ENCODE assay signal across 1 cellular context in the genomic region with DNA sequence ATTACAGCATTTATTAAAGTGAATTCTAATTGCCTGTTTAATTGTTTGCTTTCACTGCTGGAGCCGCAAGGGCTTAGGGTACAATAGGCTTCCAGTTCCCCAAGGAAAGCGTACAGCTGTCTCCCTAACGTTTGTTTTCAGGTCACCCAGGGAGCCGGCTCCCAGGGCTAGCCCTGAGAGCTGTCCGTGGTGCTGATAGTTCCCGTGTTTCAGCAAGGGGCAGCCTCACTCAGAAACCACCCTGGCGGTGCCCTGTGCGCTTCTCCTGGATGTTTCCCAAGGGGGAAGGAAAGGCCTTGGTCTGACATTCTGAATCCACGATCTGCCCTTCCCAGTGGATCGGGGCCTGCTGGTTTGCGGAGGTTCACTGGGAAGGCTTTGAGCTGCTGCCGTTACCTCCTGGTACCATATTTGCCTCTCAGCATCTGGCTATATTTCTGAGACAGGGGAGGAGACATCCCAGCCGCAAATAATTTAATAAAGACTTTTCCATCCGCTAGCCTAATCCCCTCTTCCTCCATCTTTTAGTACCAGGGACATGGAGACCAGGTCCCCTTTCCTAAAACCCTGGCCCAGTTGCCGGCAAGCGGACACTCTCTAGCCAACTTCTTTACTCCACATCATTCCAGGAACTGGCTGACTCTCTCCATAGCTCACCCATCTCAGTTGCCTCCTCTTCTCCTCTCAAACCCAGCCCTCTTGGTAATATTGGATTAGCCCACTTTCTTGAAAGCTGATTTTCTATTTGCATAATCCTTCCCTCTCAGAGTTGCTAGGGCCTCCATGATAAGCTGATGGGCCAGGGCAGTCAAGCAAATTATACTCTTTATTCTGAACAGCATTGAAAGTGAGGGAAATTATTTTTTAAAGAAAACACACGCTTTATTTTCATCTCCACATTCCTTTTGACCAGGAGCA.
A peak's percentile ranks its signal among the peaks of the same experiment; 100 is the strongest.
TF ChIP-seq lines count a peak whose summit lies in the region.

No MANE protein-coding gene starts in this region.

TF ChIP-seq in HepG2, 621 proteins besides CTCF, POLR2A, EP300 and RAD21 (continues in another document):
- TF ChIP-seq PRPF4 (IDR thresholded peaks at IDR 0.05; ENCODE audit: low read depth, low read length, poor library complexity, severe bottlenecking) (no peak), ZNF350 (CRISPR knock-in tag; IDR thresholded peaks at IDR 0.05; ENCODE audit: borderline replicate concordance, low read depth) (no peak), MTF1 (CRISPR knock-in tag; IDR thresholded peaks at IDR 0.05) (0 out of 2 replicates have a peak, but pooled peaks have one; percentile 38), ZNF3 (CRISPR knock-in tag; IDR thresholded peaks at IDR 0.05) (no peak), KDM1A (CRISPR knock-in tag; IDR thresholded peaks at IDR 0.05) (no peak), NFE2 (CRISPR knock-in tag; IDR thresholded peaks at IDR 0.05) (no peak), GABPB1 (CRISPR knock-in tag; IDR thresholded peaks at IDR 0.05) (no peak), ZFP37 (CRISPR knock-in tag; IDR thresholded peaks at IDR 0.05; ENCODE audit: borderline replicate concordance) (peak; percentile 77; the same call in 1 of the 2 replicates), ATRX (CRISPR knock-in tag; IDR thresholded peaks at IDR 0.05; ENCODE audit: borderline replicate concordance) (no peak), ZNF558 (CRISPR knock-in tag; IDR thresholded peaks at IDR 0.05; ENCODE audit: borderline replicate concordance) (no peak; the same call in 1 of the 2 replicates), ZNF552 (CRISPR knock-in tag; IDR thresholded peaks at IDR 0.05; ENCODE audit: borderline replicate concordance) (no peak), ZBTB3 (CRISPR knock-in tag; IDR thresholded peaks at IDR 0.05; ENCODE audit: borderline replicate concordance, low read depth) (no peak), ZNF605 (CRISPR knock-in tag; IDR thresholded peaks at IDR 0.05) (peak; percentile 24; the same call in 1 of the 2 replicates), THAP11 (CRISPR knock-in tag; IDR thresholded peaks at IDR 0.05) (0 out of 2 replicates have a peak, but pooled peaks have one; percentile 29), RBAK (CRISPR knock-in tag; IDR thresholded peaks at IDR 0.05) (no peak), SMAD3 (CRISPR knock-in tag; IDR thresholded peaks at IDR 0.05) (0 out of 2 replicates have a peak, but pooled peaks have one; percentile 29), ZNF792 (CRISPR knock-in tag; IDR thresholded peaks at IDR 0.05) (0 out of 2 replicates have a peak, but pooled peaks have one; percentile 44)
- TF ChIP-seq, protein P1, sequence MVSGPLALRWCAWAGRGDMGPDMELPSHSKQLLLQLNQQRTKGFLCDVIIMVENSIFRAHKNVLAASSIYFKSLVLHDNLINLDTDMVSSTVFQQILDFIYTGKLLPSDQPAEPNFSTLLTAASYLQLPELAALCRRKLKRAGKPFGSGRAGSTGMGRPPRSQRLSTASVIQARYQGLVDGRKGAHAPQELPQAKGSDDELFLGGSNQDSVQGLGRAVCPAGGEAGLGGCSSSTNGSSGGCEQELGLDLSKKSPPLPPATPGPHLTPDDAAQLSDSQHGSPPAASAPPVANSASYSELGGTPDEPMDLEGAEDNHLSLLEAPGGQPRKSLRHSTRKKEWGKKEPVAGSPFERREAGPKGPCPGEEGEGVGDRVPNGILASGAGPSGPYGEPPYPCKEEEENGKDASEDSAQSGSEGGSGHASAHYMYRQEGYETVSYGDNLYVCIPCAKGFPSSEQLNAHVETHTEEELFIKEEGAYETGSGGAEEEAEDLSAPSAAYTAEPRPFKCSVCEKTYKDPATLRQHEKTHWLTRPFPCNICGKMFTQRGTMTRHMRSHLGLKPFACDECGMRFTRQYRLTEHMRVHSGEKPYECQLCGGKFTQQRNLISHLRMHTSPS (CRISPR knock-in tag; IDR thresholded peaks at IDR 0.05; ENCODE audit: low read depth) = no peak
- TF ChIP-seq, protein P2, sequence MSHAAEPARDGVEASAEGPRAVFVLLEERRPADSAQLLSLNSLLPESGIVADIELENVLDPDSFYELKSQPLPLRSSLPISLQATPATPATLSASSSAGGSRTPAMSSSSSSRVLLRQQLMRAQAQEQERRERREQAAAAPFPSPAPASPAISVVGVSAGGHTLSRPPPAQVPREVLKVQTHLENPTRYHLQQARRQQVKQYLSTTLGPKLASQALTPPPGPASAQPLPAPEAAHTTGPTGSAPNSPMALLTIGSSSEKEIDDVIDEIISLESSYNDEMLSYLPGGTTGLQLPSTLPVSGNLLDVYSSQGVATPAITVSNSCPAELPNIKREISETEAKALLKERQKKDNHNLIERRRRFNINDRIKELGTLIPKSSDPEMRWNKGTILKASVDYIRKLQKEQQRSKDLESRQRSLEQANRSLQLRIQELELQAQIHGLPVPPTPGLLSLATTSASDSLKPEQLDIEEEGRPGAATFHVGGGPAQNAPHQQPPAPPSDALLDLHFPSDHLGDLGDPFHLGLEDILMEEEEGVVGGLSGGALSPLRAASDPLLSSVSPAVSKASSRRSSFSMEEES (CRISPR knock-in tag; IDR thresholded peaks at IDR 0.05) = peak; percentile 66; the same call in 1 of the 2 replicates
- TF ChIP-seq, protein P3, sequence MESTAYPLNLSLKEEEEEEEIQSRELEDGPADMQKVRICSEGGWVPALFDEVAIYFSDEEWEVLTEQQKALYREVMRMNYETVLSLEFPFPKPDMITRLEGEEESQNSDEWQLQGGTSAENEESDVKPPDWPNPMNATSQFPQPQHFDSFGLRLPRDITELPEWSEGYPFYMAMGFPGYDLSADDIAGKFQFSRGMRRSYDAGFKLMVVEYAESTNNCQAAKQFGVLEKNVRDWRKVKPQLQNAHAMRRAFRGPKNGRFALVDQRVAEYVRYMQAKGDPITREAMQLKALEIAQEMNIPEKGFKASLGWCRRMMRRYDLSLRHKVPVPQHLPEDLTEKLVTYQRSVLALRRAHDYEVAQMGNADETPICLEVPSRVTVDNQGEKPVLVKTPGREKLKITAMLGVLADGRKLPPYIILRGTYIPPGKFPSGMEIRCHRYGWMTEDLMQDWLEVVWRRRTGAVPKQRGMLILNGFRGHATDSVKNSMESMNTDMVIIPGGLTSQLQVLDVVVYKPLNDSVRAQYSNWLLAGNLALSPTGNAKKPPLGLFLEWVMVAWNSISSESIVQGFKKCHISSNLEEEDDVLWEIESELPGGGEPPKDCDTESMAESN (CRISPR knock-in tag; conservative IDR thresholded peaks at IDR 0.05) = no peak
- TF ChIP-seq, protein P4, sequence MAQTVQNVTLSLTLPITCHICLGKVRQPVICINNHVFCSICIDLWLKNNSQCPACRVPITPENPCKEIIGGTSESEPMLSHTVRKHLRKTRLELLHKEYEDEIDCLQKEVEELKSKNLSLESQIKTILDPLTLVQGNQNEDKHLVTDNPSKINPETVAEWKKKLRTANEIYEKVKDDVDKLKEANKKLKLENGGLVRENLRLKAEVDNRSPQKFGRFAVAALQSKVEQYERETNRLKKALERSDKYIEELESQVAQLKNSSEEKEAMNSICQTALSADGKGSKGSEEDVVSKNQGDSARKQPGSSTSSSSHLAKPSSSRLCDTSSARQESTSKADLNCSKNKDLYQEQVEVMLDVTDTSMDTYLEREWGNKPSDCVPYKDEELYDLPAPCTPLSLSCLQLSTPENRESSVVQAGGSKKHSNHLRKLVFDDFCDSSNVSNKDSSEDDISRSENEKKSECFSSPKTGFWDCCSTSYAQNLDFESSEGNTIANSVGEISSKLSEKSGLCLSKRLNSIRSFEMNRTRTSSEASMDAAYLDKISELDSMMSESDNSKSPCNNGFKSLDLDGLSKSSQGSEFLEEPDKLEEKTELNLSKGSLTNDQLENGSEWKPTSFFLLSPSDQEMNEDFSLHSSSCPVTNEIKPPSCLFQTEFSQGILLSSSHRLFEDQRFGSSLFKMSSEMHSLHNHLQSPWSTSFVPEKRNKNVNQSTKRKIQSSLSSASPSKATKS (CRISPR knock-in tag; IDR thresholded peaks at IDR 0.05) = no peak
- TF ChIP-seq, protein P5, sequence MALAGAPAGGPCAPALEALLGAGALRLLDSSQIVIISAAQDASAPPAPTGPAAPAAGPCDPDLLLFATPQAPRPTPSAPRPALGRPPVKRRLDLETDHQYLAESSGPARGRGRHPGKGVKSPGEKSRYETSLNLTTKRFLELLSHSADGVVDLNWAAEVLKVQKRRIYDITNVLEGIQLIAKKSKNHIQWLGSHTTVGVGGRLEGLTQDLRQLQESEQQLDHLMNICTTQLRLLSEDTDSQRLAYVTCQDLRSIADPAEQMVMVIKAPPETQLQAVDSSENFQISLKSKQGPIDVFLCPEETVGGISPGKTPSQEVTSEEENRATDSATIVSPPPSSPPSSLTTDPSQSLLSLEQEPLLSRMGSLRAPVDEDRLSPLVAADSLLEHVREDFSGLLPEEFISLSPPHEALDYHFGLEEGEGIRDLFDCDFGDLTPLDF (CRISPR knock-in tag; IDR thresholded peaks at IDR 0.05) = no peak
- TF ChIP-seq, protein P6, sequence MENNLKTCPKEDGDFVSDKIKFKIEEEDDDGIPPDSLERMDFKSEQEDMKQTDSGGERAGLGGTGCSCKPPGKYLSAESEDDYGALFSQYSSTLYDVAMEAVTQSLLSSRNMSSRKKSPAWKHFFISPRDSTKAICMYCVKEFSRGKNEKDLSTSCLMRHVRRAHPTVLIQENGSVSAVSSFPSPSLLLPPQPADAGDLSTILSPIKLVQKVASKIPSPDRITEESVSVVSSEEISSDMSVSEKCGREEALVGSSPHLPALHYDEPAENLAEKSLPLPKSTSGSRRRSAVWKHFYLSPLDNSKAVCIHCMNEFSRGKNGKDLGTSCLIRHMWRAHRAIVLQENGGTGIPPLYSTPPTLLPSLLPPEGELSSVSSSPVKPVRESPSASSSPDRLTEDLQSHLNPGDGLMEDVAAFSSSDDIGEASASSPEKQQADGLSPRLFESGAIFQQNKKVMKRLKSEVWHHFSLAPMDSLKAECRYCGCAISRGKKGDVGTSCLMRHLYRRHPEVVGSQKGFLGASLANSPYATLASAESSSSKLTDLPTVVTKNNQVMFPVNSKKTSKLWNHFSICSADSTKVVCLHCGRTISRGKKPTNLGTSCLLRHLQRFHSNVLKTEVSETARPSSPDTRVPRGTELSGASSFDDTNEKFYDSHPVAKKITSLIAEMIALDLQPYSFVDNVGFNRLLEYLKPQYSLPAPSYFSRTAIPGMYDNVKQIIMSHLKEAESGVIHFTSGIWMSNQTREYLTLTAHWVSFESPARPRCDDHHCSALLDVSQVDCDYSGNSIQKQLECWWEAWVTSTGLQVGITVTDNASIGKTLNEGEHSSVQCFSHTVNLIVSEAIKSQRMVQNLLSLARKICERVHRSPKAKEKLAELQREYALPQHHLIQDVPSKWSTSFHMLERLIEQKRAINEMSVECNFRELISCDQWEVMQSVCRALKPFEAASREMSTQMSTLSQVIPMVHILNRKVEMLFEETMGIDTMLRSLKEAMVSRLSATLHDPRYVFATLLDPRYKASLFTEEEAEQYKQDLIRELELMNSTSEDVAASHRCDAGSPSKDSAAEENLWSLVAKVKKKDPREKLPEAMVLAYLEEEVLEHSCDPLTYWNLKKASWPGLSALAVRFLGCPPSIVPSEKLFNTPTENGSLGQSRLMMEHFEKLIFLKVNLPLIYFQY (CRISPR knock-in tag; IDR thresholded peaks at IDR 0.05; ENCODE audit: borderline replicate concordance) = no peak
- TF ChIP-seq, protein P7, sequence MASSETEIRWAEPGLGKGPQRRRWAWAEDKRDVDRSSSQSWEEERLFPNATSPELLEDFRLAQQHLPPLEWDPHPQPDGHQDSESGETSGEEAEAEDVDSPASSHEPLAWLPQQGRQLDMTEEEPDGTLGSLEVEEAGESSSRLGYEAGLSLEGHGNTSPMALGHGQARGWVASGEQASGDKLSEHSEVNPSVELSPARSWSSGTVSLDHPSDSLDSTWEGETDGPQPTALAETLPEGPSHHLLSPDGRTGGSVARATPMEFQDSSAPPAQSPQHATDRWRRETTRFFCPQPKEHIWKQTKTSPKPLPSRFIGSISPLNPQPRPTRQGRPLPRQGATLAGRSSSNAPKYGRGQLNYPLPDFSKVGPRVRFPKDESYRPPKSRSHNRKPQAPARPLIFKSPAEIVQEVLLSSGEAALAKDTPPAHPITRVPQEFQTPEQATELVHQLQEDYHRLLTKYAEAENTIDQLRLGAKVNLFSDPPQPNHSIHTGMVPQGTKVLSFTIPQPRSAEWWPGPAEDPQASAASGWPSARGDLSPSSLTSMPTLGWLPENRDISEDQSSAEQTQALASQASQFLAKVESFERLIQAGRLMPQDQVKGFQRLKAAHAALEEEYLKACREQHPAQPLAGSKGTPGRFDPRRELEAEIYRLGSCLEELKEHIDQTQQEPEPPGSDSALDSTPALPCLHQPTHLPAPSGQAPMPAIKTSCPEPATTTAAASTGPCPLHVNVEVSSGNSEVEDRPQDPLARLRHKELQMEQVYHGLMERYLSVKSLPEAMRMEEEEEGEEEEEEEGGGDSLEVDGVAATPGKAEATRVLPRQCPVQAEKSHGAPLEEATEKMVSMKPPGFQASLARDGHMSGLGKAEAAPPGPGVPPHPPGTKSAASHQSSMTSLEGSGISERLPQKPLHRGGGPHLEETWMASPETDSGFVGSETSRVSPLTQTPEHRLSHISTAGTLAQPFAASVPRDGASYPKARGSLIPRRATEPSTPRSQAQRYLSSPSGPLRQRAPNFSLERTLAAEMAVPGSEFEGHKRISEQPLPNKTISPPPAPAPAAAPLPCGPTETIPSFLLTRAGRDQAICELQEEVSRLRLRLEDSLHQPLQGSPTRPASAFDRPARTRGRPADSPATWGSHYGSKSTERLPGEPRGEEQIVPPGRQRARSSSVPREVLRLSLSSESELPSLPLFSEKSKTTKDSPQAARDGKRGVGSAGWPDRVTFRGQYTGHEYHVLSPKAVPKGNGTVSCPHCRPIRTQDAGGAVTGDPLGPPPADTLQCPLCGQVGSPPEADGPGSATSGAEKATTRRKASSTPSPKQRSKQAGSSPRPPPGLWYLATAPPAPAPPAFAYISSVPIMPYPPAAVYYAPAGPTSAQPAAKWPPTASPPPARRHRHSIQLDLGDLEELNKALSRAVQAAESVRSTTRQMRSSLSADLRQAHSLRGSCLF (CRISPR knock-in tag; IDR thresholded peaks at IDR 0.05; ENCODE audit: borderline replicate concordance) = 0 out of 2 replicates have a peak, but pooled peaks have one; percentile 64
- TF ChIP-seq, protein P8, sequence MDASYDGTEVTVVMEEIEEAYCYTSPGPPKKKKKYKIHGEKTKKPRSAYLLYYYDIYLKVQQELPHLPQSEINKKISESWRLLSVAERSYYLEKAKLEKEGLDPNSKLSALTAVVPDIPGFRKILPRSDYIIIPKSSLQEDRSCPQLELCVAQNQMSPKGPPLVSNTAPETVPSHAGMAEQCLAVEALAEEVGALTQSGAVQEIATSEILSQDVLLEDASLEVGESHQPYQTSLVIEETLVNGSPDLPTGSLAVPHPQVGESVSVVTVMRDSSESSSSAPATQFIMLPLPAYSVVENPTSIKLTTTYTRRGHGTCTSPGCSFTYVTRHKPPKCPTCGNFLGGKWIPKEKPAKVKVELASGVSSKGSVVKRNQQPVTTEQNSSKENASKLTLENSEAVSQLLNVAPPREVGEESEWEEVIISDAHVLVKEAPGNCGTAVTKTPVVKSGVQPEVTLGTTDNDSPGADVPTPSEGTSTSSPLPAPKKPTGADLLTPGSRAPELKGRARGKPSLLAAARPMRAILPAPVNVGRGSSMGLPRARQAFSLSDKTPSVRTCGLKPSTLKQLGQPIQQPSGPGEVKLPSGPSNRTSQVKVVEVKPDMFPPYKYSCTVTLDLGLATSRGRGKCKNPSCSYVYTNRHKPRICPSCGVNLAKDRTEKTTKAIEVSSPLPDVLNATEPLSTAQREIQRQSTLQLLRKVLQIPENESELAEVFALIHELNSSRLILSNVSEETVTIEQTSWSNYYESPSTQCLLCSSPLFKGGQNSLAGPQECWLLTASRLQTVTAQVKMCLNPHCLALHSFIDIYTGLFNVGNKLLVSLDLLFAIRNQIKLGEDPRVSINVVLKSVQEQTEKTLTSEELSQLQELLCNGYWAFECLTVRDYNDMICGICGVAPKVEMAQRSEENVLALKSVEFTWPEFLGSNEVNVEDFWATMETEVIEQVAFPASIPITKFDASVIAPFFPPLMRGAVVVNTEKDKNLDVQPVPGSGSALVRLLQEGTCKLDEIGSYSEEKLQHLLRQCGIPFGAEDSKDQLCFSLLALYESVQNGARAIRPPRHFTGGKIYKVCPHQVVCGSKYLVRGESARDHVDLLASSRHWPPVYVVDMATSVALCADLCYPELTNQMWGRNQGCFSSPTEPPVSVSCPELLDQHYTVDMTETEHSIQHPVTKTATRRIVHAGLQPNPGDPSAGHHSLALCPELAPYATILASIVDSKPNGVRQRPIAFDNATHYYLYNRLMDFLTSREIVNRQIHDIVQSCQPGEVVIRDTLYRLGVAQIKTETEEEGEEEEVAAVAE (CRISPR knock-in tag; IDR thresholded peaks at IDR 0.05; ENCODE audit: borderline replicate concordance) = 0 out of 2 replicates have a peak, but pooled peaks have one; percentile 47
